In genomic region chr1:45339694-45340558, GRCh38 we compare ENCODE assay signal across 1 cellular context.
TF ChIP-seq lines count a peak whose summit lies in the region.

Gene MUTYH, minus strand, starts transcription at chr1:45340440. Its CDS starts 5,935 bp downstream, at chr1:45334505.
Gene TOE1, plus strand, starts transcription at chr1:45340170. Its CDS starts 83 bp downstream, at chr1:45340253.

TF ChIP-seq in K562, 482 proteins besides CTCF, POLR2A, EP300 and RAD21 (continued from another document and continues in another):
- TF ChIP-seq ZNF655 (CRISPR knock-in tag; IDR thresholded peaks at IDR 0.05) = no peak
- peak; percentile 80 for TF ChIP-seq NKRF (IDR thresholded peaks at IDR 0.05; ENCODE audit: borderline replicate concordance)
- 0 out of 2 replicates have a peak, but pooled peaks have one; percentile 73 for TF ChIP-seq NR4A1 (CRISPR knock-in tag; IDR thresholded peaks at IDR 0.05)
- no peak for TF ChIP-seq NR4A1 (tag; IDR thresholded peaks at IDR 0.05)
- peak; percentile 81; the same call in 1 of the 2 replicates for TF ChIP-seq KLF1 (tag; IDR thresholded peaks at IDR 0.05)
- TF ChIP-seq EP400 (IDR thresholded peaks at IDR 0.05) = peak; percentile 98
- peak in 1 of 2 experiments; percentile 50; a peak in 1 of 4 replicates for TF ChIP-seq ARNT (IDR thresholded peaks at IDR 0.05)
- TF ChIP-seq NFIC (IDR thresholded peaks at IDR 0.05) = peak; percentile 95
- TF ChIP-seq TCF15 (CRISPR knock-in tag; IDR thresholded peaks at IDR 0.05) = no peak
- TF ChIP-seq ASH1L (IDR thresholded peaks at IDR 0.05; ENCODE audit: borderline replicate concordance, low read depth, partially characterized antibody) = peak; percentile 59
- TF ChIP-seq ZNF512 (tag; IDR thresholded peaks at IDR 0.05) = no peak
- 0 out of 2 replicates have a peak, but pooled peaks have one; percentile 3 for TF ChIP-seq SMARCA5 (IDR thresholded peaks at IDR 0.05)
- TF ChIP-seq CGGBP1 (CRISPR knock-in tag; IDR thresholded peaks at IDR 0.05) = peak; percentile 82; the same call in 1 of the 2 replicates
- peak; percentile 69 for TF ChIP-seq SMARCE1 (IDR thresholded peaks at IDR 0.05)
- peak; percentile 74 for TF ChIP-seq NR2C2 (CRISPR knock-in tag; IDR thresholded peaks at IDR 0.05)
- TF ChIP-seq NR2C2 (tag; IDR thresholded peaks at IDR 0.05) = peak; percentile 94
- TF ChIP-seq L3MBTL2 (IDR thresholded peaks at IDR 0.05) = peak; percentile 89
- peak; percentile 77 for TF ChIP-seq PHF20 (IDR thresholded peaks at IDR 0.05; ENCODE audit: partially characterized antibody)
- no peak for TF ChIP-seq DNMT1 (IDR thresholded peaks at IDR 0.05)
- TF ChIP-seq ZNF280B (CRISPR knock-in tag; IDR thresholded peaks at IDR 0.05) = no peak
- peak; percentile 78 for TF ChIP-seq ZBTB33 (CRISPR knock-in tag; IDR thresholded peaks at IDR 0.05)
- TF ChIP-seq LEF1 (IDR thresholded peaks at IDR 0.05) = no peak
- TF ChIP-seq ZNF41 (CRISPR knock-in tag; conservative IDR thresholded peaks at IDR 0.05) = no peak
- peak; percentile 69; the same call in 1 of the 2 replicates for TF ChIP-seq MBD2 (IDR thresholded peaks at IDR 0.05; ENCODE audit: borderline replicate concordance, low read depth)
- TF ChIP-seq ETV6 (IDR thresholded peaks at IDR 0.05; ENCODE audit: borderline replicate concordance in 1 of 2, low read depth in 2 of 2, low read length in 1 of 2) = no peak
- peak; percentile 71; the same call in 1 of the 2 replicates for TF ChIP-seq ETV6 (CRISPR knock-in tag; IDR thresholded peaks at IDR 0.05; ENCODE audit: borderline replicate concordance)
- TF ChIP-seq SMAD4 (CRISPR knock-in tag; conservative IDR thresholded peaks at IDR 0.05) = peak; percentile 93
- peak; percentile 48; the same call in 1 of the 2 replicates for TF ChIP-seq SNIP1 (IDR thresholded peaks at IDR 0.05; ENCODE audit: low read depth)
- peak; percentile 53 for TF ChIP-seq JUND (IDR thresholded peaks at IDR 0.05; ENCODE audit: borderline replicate concordance, low read depth, low read length)
- TF ChIP-seq JUND (tag; IDR thresholded peaks at IDR 0.05; ENCODE audit: borderline replicate concordance, low read depth, low read length) = no peak; the same call in 2 of the 3 replicates
- 0 out of 2 replicates have a peak, but pooled peaks have one; percentile 14 for TF ChIP-seq HINFP (tag; conservative IDR thresholded peaks at IDR 0.05; ENCODE audit: low read depth)
- peak; percentile 24 for TF ChIP-seq CTCFL (IDR thresholded peaks at IDR 0.05; ENCODE audit: borderline replicate concordance, insufficient read depth, low read depth, low read length, poor library complexity, severe bottlenecking)
- peak in 1 of 2 experiments; percentile 28; a peak in 1 of 4 replicates for TF ChIP-seq BCLAF1 (IDR thresholded peaks at IDR 0.05; ENCODE audit: borderline replicate concordance in 1 of 2, control insufficient read depth in 1 of 2, low read depth in 2 of 2, low read length in 1 of 2)
- peak; percentile 90 for TF ChIP-seq CHD2 (IDR thresholded peaks at IDR 0.05; ENCODE audit: low read depth, low read length)
- peak; percentile 94 for TF ChIP-seq ETV5 (CRISPR knock-in tag; IDR thresholded peaks at IDR 0.05; ENCODE audit: low read depth)
- peak; percentile 79 for TF ChIP-seq ZNF143 (CRISPR knock-in tag; IDR thresholded peaks at IDR 0.05)
- no peak for TF ChIP-seq ATF3 (IDR thresholded peaks at IDR 0.05)
- TF ChIP-seq ATF3 (CRISPR knock-in tag; conservative IDR thresholded peaks at IDR 0.05) = peak; percentile 67
- TF ChIP-seq RCOR1 (IDR thresholded peaks at IDR 0.05; ENCODE audit: borderline replicate concordance in 1 of 2, low read depth in 2 of 2, low read length in 2 of 2) = no peak; a peak in 3 of 4 replicates
- peak; percentile 91 for TF ChIP-seq TFAP4 (CRISPR knock-in tag; IDR thresholded peaks at IDR 0.05; ENCODE audit: borderline replicate concordance)
- TF ChIP-seq CXXC5 (CRISPR knock-in tag; IDR thresholded peaks at IDR 0.05) = peak; percentile 96
